In genomic region chr5:73150872-73151271, GRCh38 we compare ENCODE assay signal across 18 cellular contexts. TPM values are rescaled to one million over a fixed set of nuclear protein-coding genes. Genes with fewer than 3 reads are reported as not detected.
DNase-seq lines count a peak whose midpoint lies in the region; ATAC-seq and TF ChIP-seq lines count a peak whose summit lies in the region.
"Had no signal": no experiment of that assay in that cellular context is flagged by ENCODE, and none has a peak within 500 bp of the region (broad histone marks: within the 10 kb centered on the region; RNA-seq: fewer than 3 reads in every experiment).

No MANE protein-coding gene starts in this region.

- TF ChIP-seq CTCF in GM23338 (conservative IDR thresholded peaks at IDR 0.05; ENCODE audit: low read depth in 2 of 2) (no peak), mucosa of descending colon (IDR thresholded peaks at IDR 0.05) (no peak)

- H3K27me3 Mint-ChIP-seq in GM23338 (ENCODE audit: insufficient read depth, low read depth, poor library complexity): peaks cover 8% of the 10 kb centered on the region
- peaks cover 66% of the 10 kb centered on the region for H3K27me3 Mint-ChIP-seq in activated CD8-positive, alpha-beta T cell treated with anti-CD3 and anti-CD28 coated beads, Interleukin-2, amount 10 ng/mL, durations not matched to agents 7 days and 5 days (ENCODE audit: low read depth)

- no peaks in the 10 kb centered on the region for H3F3A ChIP-seq in GM23338 (replicated peaks; ENCODE audit: low read depth)

- no peaks in the 10 kb centered on the region for H3K36me3 Mint-ChIP-seq in GM23338 (ENCODE audit: low read depth)
- H3K36me3 Mint-ChIP-seq in activated CD8-positive, alpha-beta T cell treated with anti-CD3 and anti-CD28 coated beads, Interleukin-2, amount 10 ng/mL, durations not matched to agents 7 days and 5 days (ENCODE audit: low read depth): no peaks in the 10 kb centered on the region
- H3K36me3 Mint-ChIP-seq: IgD-negative memory B cell had no signal

- ATAC-seq in GM23338: no peak
- peak; percentile 74 for ATAC-seq in mucosa of descending colon
- peak; percentile 50 for ATAC-seq in sciatic nerve
- no peak for ATAC-seq in HG03571 (IDR thresholded peaks at IDR 0.05; ENCODE audit: unreplicated experiment)
- ATAC-seq in activated CD8-positive, alpha-beta T cell treated with anti-CD3 and anti-CD28 coated beads, Interleukin-2, amount 10 ng/mL, durations not matched to agents 7 days and 5 days: no peak
- ATAC-seq: GM12878, HCT116 had no signal

- no peak overlapping the region for H3K27ac ChIP-seq in GM23338 (ENCODE audit: low read depth)
- peak overlapping the region; percentile 36 for H3K27ac ChIP-seq in duodenal mucosa (ENCODE audit: low read depth, low read length)
- H3K27ac ChIP-seq: BLaER1 had no signal

- H3K27ac Mint-ChIP-seq in GM23338: no peak overlapping the region
- no peak overlapping the region for H3K27ac Mint-ChIP-seq in activated CD8-positive, alpha-beta T cell treated with anti-CD3 and anti-CD28 coated beads, Interleukin-2, amount 10 ng/mL, durations not matched to agents 7 days and 5 days

- POLR2A ChIA-PET in activated CD8-positive, alpha-beta T cell treated with anti-CD3 and anti-CD28 coated beads, Interleukin-2, amount 10 ng/mL, durations not matched to agents 7 days and 5 days (lab: Charles Lee): no interaction called here

- no peaks in the 10 kb centered on the region for H3K9me2 ChIP-seq in GM23338 (ENCODE audit: insufficient read depth)

- H2AFZ ChIP-seq in GM23338: peak overlapping the region; percentile 69; the same call in 1 of the 2 replicates

- H3K36me3 ChIP-seq in GM23338 (ENCODE audit: insufficient read depth): no peaks in the 10 kb centered on the region
- H3K36me3 ChIP-seq in duodenal mucosa (ENCODE audit: control insufficient read depth in 1 of 2, insufficient read depth in 2 of 2, low read length in 2 of 2): no peaks in the 10 kb centered on the region
- no peaks in the 10 kb centered on the region for H3K36me3 ChIP-seq in mucosa of descending colon (ENCODE audit: low read depth)
- H3K36me3 ChIP-seq: BLaER1 had no signal

- H3K9me3 ChIP-seq in duodenal mucosa (ENCODE audit: control insufficient read depth in 1 of 2, low read length in 2 of 2) (no peaks in the 10 kb centered on the region), mucosa of descending colon (no peaks in the 10 kb centered on the region)
- H3K9me3 ChIP-seq: BLaER1, Caco-2 had no signal

- intact Hi-C loops in mucosa of descending colon (cut with DNase I, micrococcal nuclease): no loop called here
- intact Hi-C loops in sciatic nerve (cut with DNase I): no loop called here

- no peaks in the 10 kb centered on the region for H4K20me1 ChIP-seq in GM23338 (replicated peaks; ENCODE audit: insufficient read depth)

- H3K4me3 ChIP-seq in GM23338 (no peak overlapping the region), duodenal mucosa (ENCODE audit: low read depth in 1 of 2, low read length in 2 of 2) (no peak overlapping the region), mucosa of descending colon (no peak overlapping the region)
- H3K4me3 ChIP-seq: BLaER1, GM12878 had no signal

- H3K9ac ChIP-seq in duodenal mucosa (ENCODE audit: low read depth in 1 of 2, low read length in 2 of 2): no peak overlapping the region
- H3K9ac ChIP-seq: BLaER1 had no signal

- H3K27me3 ChIP-seq in GM23338 (ENCODE audit: insufficient read depth) (no peaks in the 10 kb centered on the region), duodenal mucosa (ENCODE audit: control insufficient read depth in 1 of 2, insufficient read depth in 2 of 2, low read length in 2 of 2) (no peaks in the 10 kb centered on the region)

- H3K4me3 Mint-ChIP-seq in GM23338: no peak overlapping the region
- H3K4me3 Mint-ChIP-seq in activated CD8-positive, alpha-beta T cell treated with anti-CD3 and anti-CD28 coated beads, Interleukin-2, amount 10 ng/mL, durations not matched to agents 7 days and 5 days: no peak overlapping the region
- H3K4me3 Mint-ChIP-seq: CD8-positive, alpha-beta memory T cell; IgD-negative memory B cell had no signal

- no peak overlapping the region for H3K4me2 ChIP-seq in GM23338
- H3K4me2 ChIP-seq: BLaER1 had no signal

- H3K4me1 ChIP-seq in GM23338 (ENCODE audit: insufficient read depth) (no peaks in the 10 kb centered on the region), duodenal mucosa (ENCODE audit: control insufficient read depth in 1 of 2, insufficient read depth in 2 of 2, low read length in 2 of 2) (peaks cover 10 to 25% of the 10 kb centered on the region in 2 donors), mucosa of descending colon (ENCODE audit: low read depth) (no peaks in the 10 kb centered on the region)
- H3K4me1 ChIP-seq: Caco-2 had no signal

- DNase-seq in GM23338 (ENCODE audit: low spot score) (no peak), mucosa of descending colon (peak in 2 of 3 donors; percentile 47 to 66), sciatic nerve (ENCODE audit: low spot score) (no peak), NCI-H1694 treated with DMSO at 0.1 percent for 48 hours (lab: John Stamatoyannopoulos, UW) (no peak), SIG-M5 (lab: John Stamatoyannopoulos, UW) (no peak)
- no peak for DNase-seq in activated CD8-positive, alpha-beta T cell treated with anti-CD3 and anti-CD28 coated beads, Interleukin-2, amount 10 ng/mL, durations not matched to agents 7 days and 5 days
- DNase-seq: 8988T; AML-193; Caco-2; CD8-positive, alpha-beta memory T cell; DND-41 had no signal

- H3K4me1 Mint-ChIP-seq in GM23338: peaks cover 3% of the 10 kb centered on the region; the same call in 1 of the 3 replicates
- H3K4me1 Mint-ChIP-seq in activated CD8-positive, alpha-beta T cell treated with anti-CD3 and anti-CD28 coated beads, Interleukin-2, amount 10 ng/mL, durations not matched to agents 7 days and 5 days (ENCODE audit: low read depth): no peaks in the 10 kb centered on the region
- H3K4me1 Mint-ChIP-seq: CD8-positive, alpha-beta memory T cell had no signal

- no peaks in the 10 kb centered on the region for H3K9me3 Mint-ChIP-seq in GM23338
- H3K9me3 Mint-ChIP-seq in activated CD8-positive, alpha-beta T cell treated with anti-CD3 and anti-CD28 coated beads, Interleukin-2, amount 10 ng/mL, durations not matched to agents 7 days and 5 days (ENCODE audit: insufficient read depth): no peaks in the 10 kb centered on the region
- H3K9me3 Mint-ChIP-seq: CD8-positive, alpha-beta memory T cell; IgD-negative memory B cell had no signal

- CTCF ChIA-PET in activated CD8-positive, alpha-beta T cell treated with anti-CD3 and anti-CD28 coated beads, Interleukin-2, amount 10 ng/mL, durations not matched to agents 7 days and 5 days (lab: Charles Lee): no interaction called here

- H3K79me2 ChIP-seq in GM23338 (replicated peaks; ENCODE audit: insufficient read depth): no peaks in the 10 kb centered on the region

TF ChIP-seq in GM23338, 12 proteins besides CTCF, POLR2A, EP300 and RAD21 (continues in another document):
- TF ChIP-seq ZNF331 (CRISPR knock-in tag; IDR thresholded peaks at IDR 0.05; ENCODE audit: low read depth) (no peak), STAT1 (IDR thresholded peaks at IDR 0.05; ENCODE audit: unreplicated experiment) (no peak), ZNF114 (CRISPR knock-in tag; IDR thresholded peaks at IDR 0.05) (no peak)

RNA-seq across cellular contexts. Expression of gene TMEM174, which starts 22.1 kb away (rescaled TPM):
- total RNA-seq in GM23338 (2014; rRNA removed; shearing (Covaris generic)): not detected in 2 replicates
- not detected in 2 replicates for polyA plus RNA-seq in GM23338 (2016; fragmentation: Nextera tagmentation; extraction: Ambion mirVana)
- not detected for total RNA-seq in mucosa of descending colon
- not detected for total RNA-seq in sciatic nerve
- not detected for total RNA-seq in activated CD8-positive, alpha-beta T cell treated with anti-CD3 and anti-CD28 coated beads, Interleukin-2, amount 10 ng/mL, durations not matched to agents 7 days and 5 days
- total RNA-seq: Caco-2; CD8-positive, alpha-beta memory T cell; GM12878; HT-29 had no signal
- polyA plus RNA-seq: CD8-positive, alpha-beta memory T cell; GM12878; IgD-negative memory B cell had no signal

RNA-seq across cellular contexts. Expression of gene TMEM171, which starts 30.5 kb away (rescaled TPM):
- 1.7 and 2.9 TPM in 2 replicates for total RNA-seq in GM23338 (2014; rRNA removed; shearing (Covaris generic))
- polyA plus RNA-seq in GM23338 (2016; fragmentation: Nextera tagmentation; extraction: Ambion mirVana): 1.9 and 2.5 TPM in 2 replicates
- total RNA-seq in mucosa of descending colon (100 to 1,000 TPM in 1 of 3 donors, 10 to 100 TPM in 2; 34.5 to 101 (median 70.9) TPM), sciatic nerve (1.0 TPM)
- total RNA-seq in activated CD8-positive, alpha-beta T cell treated with anti-CD3 and anti-CD28 coated beads, Interleukin-2, amount 10 ng/mL, durations not matched to agents 7 days and 5 days: not detected
- total RNA-seq: CD8-positive, alpha-beta memory T cell; GM12878; HT-29 had no signal
- polyA plus RNA-seq: GM12878, IgD-negative memory B cell had no signal

Comparison
In these comparisons a context has a peak if more than half of its experiments do, and no peak if none do; other contexts are left out.
1. ATAC-seq: peak in mucosa of descending colon (single experiment) and sciatic nerve (single experiment); none in GM23338 (single experiment), HG03571 (single experiment) and activated CD8-positive, alpha-beta T cell treated with anti-CD3 and anti-CD28 coated beads, Interleukin-2, amount 10 ng/mL, durations not matched to agents 7 days and 5 days (single experiment).
2. DNase-seq: peak in mucosa of descending colon (2 of 3); none in GM23338 (single experiment), sciatic nerve (single experiment), NCI-H1694 treated with DMSO at 0.1 percent for 48 hours (single experiment), SIG-M5 (single experiment) and activated CD8-positive, alpha-beta T cell treated with anti-CD3 and anti-CD28 coated beads, Interleukin-2, amount 10 ng/mL, durations not matched to agents 7 days and 5 days (single experiment).